31 cellular contexts compared by ENCODE assay signal in genomic region chr12:129660961-129661360, GRCh38.
"Had no signal": no experiment of that assay in that cellular context is flagged by ENCODE, and none has a peak within 500 bp of the region (broad histone marks: within the 10 kb centered on the region; RNA-seq: fewer than 3 reads in every experiment).

No MANE protein-coding gene starts in this region.

- H3K27ac Mint-ChIP-seq: activated CD4-positive, alpha-beta T cell treated with anti-CD3 and anti-CD28 coated beads, Interleukin-2, amount 10 ng/mL, durations not matched to agents 24 days and 14 days; activated CD8-positive, alpha-beta T cell treated with anti-CD3 and anti-CD28 coated beads for 36 hours; activated naive CD8-positive, alpha-beta T cell treated with anti-CD3 and anti-CD28 coated beads for 36 hours; activated T-cell treated with anti-CD3 and anti-CD28 coated beads, Interleukin-2, amount 50 U/mL, for 72 hours; activated T-helper 17 cell treated with anti-CD3 and anti-CD28 coated beads, Interleukin-2, amount 50 U/mL, for 72 hours; T-helper 1 cell treated with Interleukin-12 subunit alpha and Interleukin-12 subunit beta and Interleukin-4 antibody, amounts not matched to agents 30 μg/mL and 1 μg/mL, for 36 hours; T-helper 2 cell treated with Interferon-gamma antibody and Interleukin-4, amounts not matched to agents 5 μg/mL and 100 μg/mL, for 36 hours had no signal

- H3K27me3 ChIP-seq: brain microvascular endothelial cell, cardiac muscle cell, MG63, SJSA1 had no signal

- DNase-seq: activated CD4-positive, alpha-beta T cell treated with anti-CD3 and anti-CD28 coated beads, Interleukin-2, amount 10 ng/mL, durations not matched to agents 24 days and 14 days; activated CD4-positive, alpha-beta T cell treated with anti-CD3 and anti-CD28 coated beads, Interleukin-2, amount 50 U/mL, for 4 hours; activated CD8-positive, alpha-beta T cell treated with anti-CD3 and anti-CD28 coated beads for 36 hours; activated effector memory CD4-positive, alpha-beta T cell treated with anti-CD3 and anti-CD28 coated beads, Interleukin-2, amount 50 U/mL, for 16 hours; activated naive CD4-positive, alpha-beta T cell; activated naive CD4-positive, alpha-beta T cell treated with anti-CD3 and anti-CD28 coated beads, Interleukin-2, amount 50 U/mL, for 16 hours; activated naive CD8-positive, alpha-beta T cell treated with anti-CD3 and anti-CD28 coated beads for 36 hours; activated T-cell treated with anti-CD3 and anti-CD28 coated beads, Interleukin-2, amount 50 U/mL, for 1 hour; activated T-cell treated with anti-CD3 and anti-CD28 coated beads, Interleukin-2, amount 50 U/mL, for 72 hours; amniotic stem cell; aorta; brain microvascular endothelial cell; Karpas-422; MG63; NCI-H1048; NCI-H1105 treated with DMSO at 0.1 percent for 48 hours; NCI-H1436; NCI-H1694; NCI-H1930; NCI-H2081 treated with DMSO at 0.1 percent for 48 hours; NCI-H345; NCI-H524 treated with DMSO at 0.1 percent for 48 hours; SHP77 treated with DMSO at 0.1 percent for 48 hours; SK-N-SH had no signal

- H3K4me3 Mint-ChIP-seq: activated CD4-positive, alpha-beta T cell treated with anti-CD3 and anti-CD28 coated beads, Interleukin-2, amount 10 ng/mL, durations not matched to agents 24 days and 14 days; activated CD8-positive, alpha-beta T cell treated with anti-CD3 and anti-CD28 coated beads for 36 hours; activated naive CD8-positive, alpha-beta T cell treated with anti-CD3 and anti-CD28 coated beads for 36 hours; activated T-cell treated with anti-CD3 and anti-CD28 coated beads, Interleukin-2, amount 50 U/mL, for 72 hours; activated T-helper 17 cell treated with anti-CD3 and anti-CD28 coated beads, Interleukin-2, amount 50 U/mL, for 72 hours; central memory CD8-positive, alpha-beta T cell; T-helper 1 cell treated with Interleukin-12 subunit alpha and Interleukin-12 subunit beta and Interleukin-4 antibody, amounts not matched to agents 30 μg/mL and 1 μg/mL, for 36 hours; T-helper 2 cell treated with Interferon-gamma antibody and Interleukin-4, amounts not matched to agents 5 μg/mL and 100 μg/mL, for 36 hours had no signal

- H3K27ac ChIP-seq: brain microvascular endothelial cell, cardiac muscle cell, SJSA1 had no signal

- H3K27me3 Mint-ChIP-seq: activated CD4-positive, alpha-beta T cell treated with anti-CD3 and anti-CD28 coated beads, Interleukin-2, amount 10 ng/mL, durations not matched to agents 24 days and 14 days; activated CD8-positive, alpha-beta T cell treated with anti-CD3 and anti-CD28 coated beads for 36 hours; activated T-helper 17 cell treated with anti-CD3 and anti-CD28 coated beads, Interleukin-2, amount 50 U/mL, for 72 hours had no signal

- H3K9me3 ChIP-seq: MG63, SK-N-SH had no signal

- H3K36me3 Mint-ChIP-seq: activated naive CD8-positive, alpha-beta T cell treated with anti-CD3 and anti-CD28 coated beads for 36 hours had no signal

- H3K4me1 ChIP-seq: SJSA1 had no signal

- H3K36me3 ChIP-seq: brain microvascular endothelial cell, cardiac muscle cell, MG63, SJSA1 had no signal

- H3K4me3 ChIP-seq: cardiac muscle cell, MG63, SJSA1 had no signal

- H3K9ac ChIP-seq: SK-N-SH had no signal

- H3K9me3 Mint-ChIP-seq: activated CD4-positive, alpha-beta T cell treated with anti-CD3 and anti-CD28 coated beads, Interleukin-2, amount 10 ng/mL, durations not matched to agents 24 days and 14 days; activated CD8-positive, alpha-beta T cell treated with anti-CD3 and anti-CD28 coated beads for 36 hours had no signal

- H3K4me2 ChIP-seq: SK-N-SH had no signal

- H3K4me1 Mint-ChIP-seq: activated CD4-positive, alpha-beta T cell treated with anti-CD3 and anti-CD28 coated beads, Interleukin-2, amount 10 ng/mL, durations not matched to agents 24 days and 14 days; activated naive CD8-positive, alpha-beta T cell treated with anti-CD3 and anti-CD28 coated beads for 36 hours; activated T-helper 17 cell treated with anti-CD3 and anti-CD28 coated beads, Interleukin-2, amount 50 U/mL, for 72 hours; central memory CD8-positive, alpha-beta T cell had no signal

- ATAC-seq: activated CD8-positive, alpha-beta T cell treated with anti-CD3 and anti-CD28 coated beads for 36 hours; activated T-cell treated with anti-CD3 and anti-CD28 coated beads, Interleukin-2, amount 50 U/mL, for 72 hours; activated T-helper 17 cell treated with anti-CD3 and anti-CD28 coated beads, Interleukin-2, amount 50 U/mL, for 72 hours; Panc1 had no signal
